Comparison of ENCODE assay signal across 22 cellular contexts in genomic region chr4:26271703-26272102, GRCh38. TPM values are rescaled to one million over a fixed set of nuclear protein-coding genes. Genes with fewer than 3 reads are reported as not detected.
A peak's percentile ranks its signal among the peaks of the same experiment; 100 is the strongest.
DNase-seq lines count a peak whose midpoint lies in the region; ATAC-seq, FAIRE-seq and TF ChIP-seq lines count a peak whose summit lies in the region.
"Had no signal": no experiment of that assay in that cellular context is flagged by ENCODE, and none has a peak within 500 bp of the region (broad histone marks: within the 10 kb centered on the region; RNA-seq: fewer than 3 reads in every experiment).

No MANE protein-coding gene starts in this region.

- H3K27ac ChIP-seq in HepG2 (ENCODE audit: extremely low read length, insufficient read depth, low read length) = no peak overlapping the region
- H3K27ac ChIP-seq in right lobe of liver = no peak overlapping the region
- no peak overlapping the region for H3K27ac ChIP-seq in H1 (ENCODE audit: low read depth, low read length)
- H3K27ac ChIP-seq in Karpas-422 (ENCODE audit: low read length) = no peak overlapping the region
- no peak overlapping the region for H3K27ac ChIP-seq in brain microvascular endothelial cell
- H3K27ac ChIP-seq: 22Rv1, BLaER1, GM23248 had no signal

- TF ChIP-seq EP300 in HepG2 (IDR thresholded peaks at IDR 0.05; ENCODE audit: low read depth in 2 of 2, low read length in 2 of 2) (no peak), HepG2 (CRISPR knock-in tag; IDR thresholded peaks at IDR 0.05; ENCODE audit: borderline replicate concordance) (no peak), H1 (IDR thresholded peaks at IDR 0.05; ENCODE audit: borderline replicate concordance in 1 of 2, low read depth in 2 of 2, low read length in 2 of 2) (no peak)

- H3K9ac ChIP-seq in HepG2 (ENCODE audit: insufficient read depth, low read depth, low read length) (no peak overlapping the region), H1 (replicated peaks in 1 of 4; ENCODE audit: extremely low read depth in 1 of 4, low read depth in 3 of 4, low read length in 3 of 4) (no peak overlapping the region), Karpas-422 (ENCODE audit: low read length) (no peak overlapping the region)
- H3K9ac ChIP-seq: BLaER1, GM23248 had no signal

- no peak overlapping the region for H2BK120ac ChIP-seq in H1 (replicated peaks; ENCODE audit: low read depth, low read length)

- H2BK20ac ChIP-seq in H1 (ENCODE audit: low read length) = no peak overlapping the region

- no peak overlapping the region for H3K14ac ChIP-seq in H1 (ENCODE audit: insufficient read length)

- peak overlapping the region; percentile 25 for H4K91ac ChIP-seq in H1 (replicated peaks; ENCODE audit: insufficient read length, low read length)

- H3K79me2 ChIP-seq in HepG2 (ENCODE audit: insufficient read depth, low read length) (no peaks in the 10 kb centered on the region), H1 (ENCODE audit: control insufficient read depth in 1 of 2, insufficient read depth in 2 of 2, low read length in 2 of 2) (no peaks in the 10 kb centered on the region), Karpas-422 (ENCODE audit: low read length) (no peaks in the 10 kb centered on the region)

- no peak for TF ChIP-seq POLR2A in HepG2 (IDR thresholded peaks at IDR 0.05; ENCODE audit: insufficient read depth in 1 of 2, low read depth in 2 of 2, low read length in 2 of 2)
- TF ChIP-seq POLR2A in right lobe of liver (IDR thresholded peaks at IDR 0.05) = no peak
- TF ChIP-seq POLR2A in NB4 (IDR thresholded peaks at IDR 0.05; ENCODE audit: extremely low read depth, insufficient read length) = no peak
- no peak for TF ChIP-seq POLR2A in H1 (IDR thresholded peaks at IDR 0.05; ENCODE audit: control extremely low read depth in 1 of 2, low read depth in 2 of 2, low read length in 2 of 2)

- POLR2A ChIA-PET in HepG2 (lab: Yijun Ruan, JAX) = no interaction called here
- POLR2A ChIA-PET in H1 (lab: Charles Lee; ENCODE audit: partially characterized antibody) = no interaction called here

- H3K9me3 ChIP-seq in HepG2 (ENCODE audit: low read length) (no peaks in the 10 kb centered on the region), right lobe of liver (no peaks in the 10 kb centered on the region), H1 (ENCODE audit: insufficient read depth in 2 of 2, low read depth in 1 of 2, low read length in 1 of 2) (no peaks in the 10 kb centered on the region), Karpas-422 (ENCODE audit: low read length) (no peaks in the 10 kb centered on the region)
- H3K9me3 ChIP-seq: BLaER1 had no signal

- H3K36me3 ChIP-seq in HepG2 (replicated peaks in 1 of 2; ENCODE audit: control insufficient read depth in 1 of 2, insufficient read depth in 2 of 2, low read length in 2 of 2) (no peaks in the 10 kb centered on the region), right lobe of liver (no peaks in the 10 kb centered on the region), H1 (ENCODE audit: control insufficient read depth in 2 of 4, insufficient read depth in 4 of 4, low read length in 3 of 4) (no peaks in the 10 kb centered on the region), Karpas-422 (ENCODE audit: insufficient read depth, low read length) (no peaks in the 10 kb centered on the region), brain microvascular endothelial cell (replicated peaks) (no peaks in the 10 kb centered on the region)
- H3K36me3 ChIP-seq: BLaER1 had no signal

- H3K4me1 ChIP-seq in HepG2 (ENCODE audit: insufficient read depth, low read length) (no peaks in the 10 kb centered on the region), right lobe of liver (no peaks in the 10 kb centered on the region), H1 (replicated peaks in 1 of 4; ENCODE audit: control insufficient read depth in 3 of 4, insufficient read depth in 4 of 4, low read length in 3 of 4) (peaks cover 0 to 14% (median 3%) of the 10 kb centered on the region in 4 experiments; a peak in 3 of 7 replicates), Karpas-422 (ENCODE audit: low read length) (no peaks in the 10 kb centered on the region)

- no peaks in the 10 kb centered on the region for H3K23me2 ChIP-seq in H1 (ENCODE audit: low read depth, low read length)

- no peaks in the 10 kb centered on the region; the same call in 1 of the 2 replicates for H3K79me1 ChIP-seq in H1 (ENCODE audit: low read depth, low read length)

- TF ChIP-seq RAD21 in HepG2 (CRISPR knock-in tag; IDR thresholded peaks at IDR 0.05) (no peak), H1 (IDR thresholded peaks at IDR 0.05 in 1 of 2, conservative IDR thresholded peaks at IDR 0.05 in 1 of 2; ENCODE audit: low read depth in 2 of 2, low read length in 2 of 2) (no peak)

- H4K5ac ChIP-seq in H1 (ENCODE audit: insufficient read length, low read depth, low read length) = no peak overlapping the region

- BruUV-seq in HepG2 (replicated peaks; lab: Mats Ljungman, UMichigan) = no TSS peak

- H3K4ac ChIP-seq in H1 (replicated peaks; ENCODE audit: insufficient read length, low read depth, low read length) = peak overlapping the region; percentile 94

- in situ Hi-C loops in HepG2 (cut with HindIII; ENCODE audit: extremely low pct_ligation_motif_present, low pct_unique_long_range_greater_than_20kb) (no loop called here), brain microvascular endothelial cell (cut with HindIII; ENCODE audit: low pct_ligation_motif_present, low sequenced_read_pairs) (no loop called here)

- 23% methylated on average over 5 of the region's 5 CpGs for WGBS in HepG2 (ENCODE audit: low lambda C conversion rate)
- 63% methylated on average over 5 of the region's 5 CpGs for WGBS in right lobe of liver (ENCODE audit: insufficient coverage, low coverage, low lambda C conversion rate, missing lambda C conversion rate)
- 87% methylated on average over 5 of the region's 5 CpGs; no CpG with 5 or more reads in 1 of the 2 experiments for WGBS in H1 (ENCODE audit: extremely low coverage in 1 of 2, insufficient coverage in 1 of 2, insufficient read length in 1 of 2, insufficient replicate concordance in 2 of 2, low coverage in 1 of 2, low lambda C conversion rate in 2 of 2, missing lambda C conversion rate in 1 of 2), 2 experiments

- H4K20me1 ChIP-seq in HepG2 (ENCODE audit: insufficient read depth, low read length) = no peaks in the 10 kb centered on the region
- H4K20me1 ChIP-seq in H1 (replicated peaks in 1 of 2; ENCODE audit: control insufficient read depth in 1 of 2, insufficient read depth in 2 of 2, low read length in 2 of 2) = no peaks in the 10 kb centered on the region
- H4K20me1 ChIP-seq in Karpas-422 (ENCODE audit: insufficient read depth, low read depth, low read length) = no peaks in the 10 kb centered on the region
- H4K20me1 ChIP-seq: BLaER1 had no signal

- no peak overlapping the region for H2AK5ac ChIP-seq in H1 (ENCODE audit: low read depth, low read length)

- no peak overlapping the region; the same call in 1 of the 2 replicates for H2BK12ac ChIP-seq in H1 (ENCODE audit: low read depth, low read length)

- no peaks in the 10 kb centered on the region; a peak in 2 of 5 replicates for H3K27me3 ChIP-seq in HepG2 (ENCODE audit: control insufficient read depth in 1 of 2, insufficient read depth in 2 of 2, low read length in 2 of 2)
- no peaks in the 10 kb centered on the region for H3K27me3 ChIP-seq in right lobe of liver
- H3K27me3 ChIP-seq in H1 (replicated peaks in 1 of 4; ENCODE audit: control insufficient read depth in 3 of 4, extremely low read depth in 1 of 4, insufficient read depth in 3 of 4, low read length in 3 of 4) = no peaks in the 10 kb centered on the region
- no peaks in the 10 kb centered on the region for H3K27me3 ChIP-seq in Karpas-422 (ENCODE audit: low read length)
- no peaks in the 10 kb centered on the region for H3K27me3 ChIP-seq in brain microvascular endothelial cell (replicated peaks)
- H3K27me3 ChIP-seq: BLaER1 had no signal

- H3K4me3 ChIP-seq in HepG2 (replicated peaks in 1 of 3; ENCODE audit: insufficient read depth in 1 of 3, low read depth in 2 of 3, low read length in 3 of 3) = no peak overlapping the region
- H3K4me3 ChIP-seq in right lobe of liver = no peak overlapping the region
- peak overlapping the region; percentile 93 for H3K4me3 ChIP-seq in NB4 (ENCODE audit: low read depth, low read length)
- no peak overlapping the region for H3K4me3 ChIP-seq in H1 (ENCODE audit: extremely low read depth in 1 of 4, insufficient read depth in 2 of 4, low read depth in 3 of 4, low read length in 4 of 4)
- no peak overlapping the region for H3K4me3 ChIP-seq in Karpas-422 (ENCODE audit: low read length)
- no peak overlapping the region for H3K4me3 ChIP-seq in brain microvascular endothelial cell (ENCODE audit: low read depth, low read length)
- H3K4me3 ChIP-seq: BLaER1, GM12878, GM23248 had no signal

- no peak overlapping the region for H3K56ac ChIP-seq in H1 (replicated peaks; ENCODE audit: insufficient read length, low read depth, low read length)

- H2AFZ ChIP-seq in HepG2 (ENCODE audit: low read length) (no peak overlapping the region), H1 (ENCODE audit: low read length) (no peak overlapping the region), Karpas-422 (ENCODE audit: low read length) (no peak overlapping the region)
- H2AFZ ChIP-seq: GM23248 had no signal

- no peak overlapping the region for H3K4me2 ChIP-seq in HepG2 (ENCODE audit: low read depth, low read length)
- no peak overlapping the region for H3K4me2 ChIP-seq in H1 (ENCODE audit: insufficient read depth in 1 of 2, low read depth in 2 of 2, low read length in 2 of 2)
- no peak overlapping the region for H3K4me2 ChIP-seq in Karpas-422 (ENCODE audit: low read depth, low read length, poor library complexity, severe bottlenecking)
- H3K4me2 ChIP-seq: BLaER1 had no signal

- no peak overlapping the region for H3K18ac ChIP-seq in H1 (ENCODE audit: extremely low read depth, low read length)

- no peak for TF ChIP-seq CTCF in HepG2 (CRISPR knock-in tag; IDR thresholded peaks at IDR 0.05)
- no peak for TF ChIP-seq CTCF in right lobe of liver (IDR thresholded peaks at IDR 0.05)
- no peak for TF ChIP-seq CTCF in NB4 (IDR thresholded peaks at IDR 0.05; ENCODE audit: low read depth, low read length)
- TF ChIP-seq CTCF in H1 (IDR thresholded peaks at IDR 0.05; ENCODE audit: control extremely low read depth in 1 of 3, insufficient read depth in 1 of 3, low read depth in 1 of 3, low read length in 3 of 3) = no peak
- no peak for TF ChIP-seq CTCF in brain microvascular endothelial cell (IDR thresholded peaks at IDR 0.05; ENCODE audit: low read depth, low read length, missing control alignments)

- CTCF ChIA-PET in HepG2 (lab: Yijun Ruan, JAX; ENCODE audit: low intra/inter-chr PET ratio, low total read pairs) (no interaction called here), H1 (lab: Charles Lee; ENCODE audit: partially characterized antibody) (interaction anchor here (1.1 kb wide), 1 partner anchor 11 kb away, joined by 3 read pairs; no protein-coding TSS in a partner anchor)

- intact Hi-C loops in HepG2 (cut with micrococcal nuclease; ENCODE audit: unreplicated experiment) = no loop called here
- intact Hi-C loops in right lobe of liver (cut with DNase I) = no loop called here

- no peak overlapping the region for H2BK15ac ChIP-seq in H1 (ENCODE audit: low read length)

- H3K23ac ChIP-seq in H1 (ENCODE audit: insufficient read length) = no peak overlapping the region

- DNase-seq in HepG2 (ENCODE audit: low spot score) (no peak), right lobe of liver (no peak), NB4 (ENCODE audit: low read depth) (no peak), H1 (ENCODE audit: low read depth in 1 of 2, low spot score in 2 of 2) (no peak), Karpas-422 (no peak), T-helper 2 cell (no peak), brain microvascular endothelial cell (no peak)
- DNase-seq: CD4-positive, alpha-beta T cell; CD8-positive, alpha-beta memory T cell; DMS 273 treated with DMSO at 0.1 percent for 48 hours; DMS79; EL; GDM1; GM23248; H9 had no signal

- FAIRE-seq in HepG2 (lab: Jason Lieb, UNC) (no peak), H1 (lab: Jason Lieb, UNC) (no peak)
- FAIRE-seq: A204.1, D721Med, GM12878, GM19239 had no signal

- H3K9me2 ChIP-seq in Karpas-422 (replicated peaks; ENCODE audit: insufficient read depth, low read length) = no peaks in the 10 kb centered on the region

- no peak overlapping the region for H4K8ac ChIP-seq in H1 (ENCODE audit: extremely low read depth, insufficient read depth, low read length)

- no peak overlapping the region for H2BK5ac ChIP-seq in H1 (ENCODE audit: low read depth, low read length)

- ATAC-seq in HepG2 = no peak
- ATAC-seq in right lobe of liver = no peak
- ATAC-seq: GM12878, HCT116 had no signal

RNA-seq across cellular contexts. Expression of gene RBPJ, which starts 49.1 kb away (rescaled TPM):
- total RNA-seq in HepG2 (2016; rRNA removed; fragmentation: Illumina TruSeq; extraction: Trizol) = 25.9 and 46.3 TPM in 2 replicates
- total RNA-seq in HepG2 (2016; cell fraction: cytosol; rRNA removed; fragmentation: Illumina TruSeq; extraction: Trizol; ENCODE audit: low read depth) = 4.6 and 5.4 TPM in 2 replicates
- 26.5 and 41.4 TPM in 2 replicates for total RNA-seq in HepG2 (2016; cell fraction: insoluble cytoplasmic fraction; rRNA removed; fragmentation: Illumina TruSeq; extraction: Trizol)
- total RNA-seq in HepG2 (2016; cell fraction: membrane; rRNA removed; fragmentation: Illumina TruSeq; extraction: Trizol) = 9.7 and 10.3 TPM in 2 replicates
- total RNA-seq in HepG2 (2016; cell fraction: nucleus; rRNA removed; fragmentation: Illumina TruSeq; extraction: Trizol) = 43.5 and 46.2 TPM in 2 replicates
- polyA plus RNA-seq in HepG2 (2011; rRNA removed) = 22.7 and 33.2 TPM in 2 replicates
- polyA plus RNA-seq in HepG2 (2011; cell fraction: cytosol; rRNA removed) = 15.1 and 17.4 TPM in 2 replicates
- polyA plus RNA-seq in HepG2 (2011; cell fraction: nucleus; rRNA removed) = 41.8 and 45.1 TPM in 2 replicates
- 29.3 and 33.0 TPM in 2 replicates for polyA plus RNA-seq in HepG2 (2012)
- polyA plus RNA-seq in HepG2 (2016; cell fraction: cytosol; fragmentation: Illumina TruSeq; extraction: Trizol; ENCODE audit: low read depth) = 0.78 and 1.2 TPM in 2 replicates
- 34.1 and 34.4 TPM in 2 replicates for polyA plus RNA-seq in HepG2 (2016; cell fraction: insoluble cytoplasmic fraction; fragmentation: Illumina TruSeq; extraction: Trizol; ENCODE audit: low read depth)
- polyA plus RNA-seq in HepG2 (2016; cell fraction: membrane; fragmentation: Illumina TruSeq; extraction: Trizol; ENCODE audit: low read depth) = 4.3 and 6.2 TPM in 2 replicates
- polyA plus RNA-seq in HepG2 (2016; cell fraction: nucleus; fragmentation: Illumina TruSeq; extraction: Trizol; ENCODE audit: insufficient read depth, low read depth) = 36.2 and 36.5 TPM in 2 replicates
- 21.7 and 31.8 TPM in 2 replicates for polyA minus RNA-seq in HepG2 (2011; rRNA and poly(A)+ RNA removed; ENCODE audit: low replicate concordance)
- 18.4 and 24.8 TPM in 2 replicates for polyA minus RNA-seq in HepG2 (2011; cell fraction: cytosol; rRNA and poly(A)+ RNA removed)
- 130 and 131 TPM in 2 replicates for polyA minus RNA-seq in HepG2 (2011; cell fraction: nucleus; rRNA and poly(A)+ RNA removed)
- total RNA-seq in right lobe of liver = 10 to 100 TPM; 12.0 to 29.3 (median 19.6) TPM
- total RNA-seq in H1 (2021; fragmentation: NEBNext Ultra II Directional; extraction: Animal tissue kit (Norgen Biotek cat#: 25700)) = 202 and 217 TPM in 2 replicates
- polyA plus RNA-seq in H1 (2011; rRNA removed) = 58.2 and 65.5 TPM in 2 replicates
- 80.3 TPM for polyA plus RNA-seq in H1 (2011; cell fraction: cytosol; rRNA removed)
- 94.0 TPM for polyA plus RNA-seq in H1 (2011; cell fraction: nucleus; rRNA removed)
- 73.6 to 109 TPM (median 89.5 TPM) in 4 replicates for polyA plus RNA-seq in H1 (2012, experiment 1 of 2)
- 7.1 TPM for polyA plus RNA-seq in H1 (2012, experiment 2 of 2)
- 140 TPM for polyA plus RNA-seq in H1 (2013, experiment 1 of 2)
- polyA plus RNA-seq in H1 (2013, experiment 2 of 2) = 139 TPM
- 109 and 131 TPM in 2 replicates for polyA minus RNA-seq in H1 (2011; rRNA and poly(A)+ RNA removed)
- 86.8 TPM for polyA minus RNA-seq in H1 (2011; cell fraction: cytosol; rRNA and poly(A)+ RNA removed)
- polyA minus RNA-seq in H1 (2011; cell fraction: nucleus; rRNA and poly(A)+ RNA removed) = 208 TPM
- 23.8 and 36.8 TPM in 2 replicates for total RNA-seq in Karpas-422 (2014; rRNA removed; shearing (Covaris generic); ENCODE audit: low replicate concordance)
